Comparison of ENCODE assay signal across 7 cellular contexts in the genomic region with DNA sequence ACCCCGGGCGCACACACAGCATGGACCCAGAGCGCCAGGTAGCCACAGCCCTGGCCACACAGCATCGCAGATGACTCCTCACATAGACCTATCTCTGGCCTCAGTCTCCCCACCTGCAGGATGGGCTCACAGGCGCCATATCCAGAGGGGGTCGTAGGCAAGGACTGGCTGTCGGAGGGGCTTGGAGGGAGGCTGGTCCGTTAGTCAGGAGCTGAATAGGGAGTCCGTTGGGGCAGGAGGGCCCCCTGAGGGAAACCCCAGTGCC. TPM values are rescaled to one million over a fixed set of nuclear protein-coding genes. Genes with fewer than 3 reads are reported as not detected.
A peak's percentile ranks its signal among the peaks of the same experiment; 100 is the strongest.
DNase-seq lines count a peak whose midpoint lies in the region; ATAC-seq and TF ChIP-seq lines count a peak whose summit lies in the region.
"Had no signal": no experiment of that assay in that cellular context is flagged by ENCODE, and none has a peak within 500 bp of the region (broad histone marks: within the 10 kb centered on the region; RNA-seq: fewer than 3 reads in every experiment).

No MANE protein-coding gene starts in this region.

- H3K9me3 Mint-ChIP-seq in activated T-helper 17 cell treated with anti-CD3 and anti-CD28 coated beads, Interleukin-2, amount 50 U/mL, for 72 hours, result no peaks in the 10 kb centered on the region

- peaks cover 5% of the 10 kb centered on the region for H3K4me1 Mint-ChIP-seq in activated T-helper 17 cell treated with anti-CD3 and anti-CD28 coated beads, Interleukin-2, amount 50 U/mL, for 72 hours

- H3K4me1 ChIP-seq in lung (ENCODE audit: control insufficient read depth in 2 of 2, insufficient read depth in 2 of 2, low read length in 2 of 2), result peaks cover 8 to 63% of the 10 kb centered on the region in 2 donors

- no peak for TF ChIP-seq CTCF in 22Rv1 (IDR thresholded peaks at IDR 0.05)
- no peak for TF ChIP-seq CTCF in lung (IDR thresholded peaks at IDR 0.05; ENCODE audit: control extremely low read depth, extremely low read depth)

- 66 to 76% methylated on average over 9 of the region's 9 CpGs for WGBS in lung, 2 donors

- H3K27ac Mint-ChIP-seq in activated T-helper 17 cell treated with anti-CD3 and anti-CD28 coated beads, Interleukin-2, amount 50 U/mL, for 72 hours, result no peak overlapping the region

- H3K27ac ChIP-seq in 22Rv1 (peak overlapping the region; percentile 95), lung (ENCODE audit: low read depth in 1 of 2, low read length in 1 of 2) (peak overlapping the region; percentile 88 to 94)

- H3K27me3 ChIP-seq in lung (ENCODE audit: control insufficient read depth, insufficient read depth), result no peaks in the 10 kb centered on the region

- H3K36me3 Mint-ChIP-seq in activated T-helper 17 cell treated with anti-CD3 and anti-CD28 coated beads, Interleukin-2, amount 50 U/mL, for 72 hours (ENCODE audit: low read depth), result no peaks in the 10 kb centered on the region

- H3K4me3 Mint-ChIP-seq in activated T-helper 17 cell treated with anti-CD3 and anti-CD28 coated beads, Interleukin-2, amount 50 U/mL, for 72 hours, result peak overlapping the region; percentile 75

- ATAC-seq in activated T-helper 17 cell treated with anti-CD3 and anti-CD28 coated beads, Interleukin-2, amount 50 U/mL, for 72 hours (replicated peaks), result no peak
- ATAC-seq in lung (ENCODE audit: insufficient read depth, low FRiP score), result no peak
- ATAC-seq in GM18502 (IDR thresholded peaks at IDR 0.05; ENCODE audit: poor library complexity, unreplicated experiment), result no peak

- no peaks in the 10 kb centered on the region for H3K9me3 ChIP-seq in lung (ENCODE audit: control insufficient read depth in 2 of 2, insufficient read depth in 1 of 2, low read length in 1 of 2)

- no peak overlapping the region for H3K4me3 ChIP-seq in lung

- peaks cover 0 to 17% of the 10 kb centered on the region in 2 donors for H3K36me3 ChIP-seq in lung (ENCODE audit: control insufficient read depth in 2 of 2, insufficient read depth in 2 of 2, low read length in 2 of 2)

- DNase-seq in lung (ENCODE audit: low spot score) (no peak), kidney glomerular epithelial cell (lab: John Stamatoyannopoulos, UW) (no peak), NCI-H187 (lab: John Stamatoyannopoulos, UW) (no peak)
- DNase-seq: stimulated activated CD4-positive, alpha-beta T cell treated with anti-CD3 and anti-CD28 coated beads, Interleukin-4, amount 100 ng/mL, for 1 hour had no signal

- peaks cover 6% of the 10 kb centered on the region for H3K27me3 Mint-ChIP-seq in activated T-helper 17 cell treated with anti-CD3 and anti-CD28 coated beads, Interleukin-2, amount 50 U/mL, for 72 hours

RNA-seq across cellular contexts. Expression of gene PLXNB2, which starts 2.1 kb away (rescaled TPM):
- total RNA-seq in activated T-helper 17 cell treated with anti-CD3 and anti-CD28 coated beads, Interleukin-2, amount 50 U/mL, for 72 hours, result 10 to 100 TPM; 29.1 to 30.4 TPM
- total RNA-seq in lung, result 100 to 1,000 TPM; 212 to 310 TPM
- 100 to 1,000 TPM; 123 to 134 TPM for polyA plus RNA-seq in lung

RNA-seq across cellular contexts. Expression of gene DENND6B, which starts 21.5 kb away (rescaled TPM):
- total RNA-seq in activated T-helper 17 cell treated with anti-CD3 and anti-CD28 coated beads, Interleukin-2, amount 50 U/mL, for 72 hours, result 1 to 10 TPM; 3.2 to 6.5 TPM
- total RNA-seq in lung, result 10 to 100 TPM; 10.5 to 26.0 TPM
- 10 to 100 TPM in 1 of 2 donors, 1 to 10 TPM in 1; 8.0 to 14.7 TPM for polyA plus RNA-seq in lung

RNA-seq across cellular contexts. Expression of gene MAPK11, which starts 35.1 kb away (rescaled TPM):
- total RNA-seq in activated T-helper 17 cell treated with anti-CD3 and anti-CD28 coated beads, Interleukin-2, amount 50 U/mL, for 72 hours, result 10 to 100 TPM; 20.9 to 21.7 TPM
- 10 to 100 TPM in 1 of 2 donors, 1 to 10 TPM in 1; 8.3 to 15.3 TPM for total RNA-seq in lung
- polyA plus RNA-seq in lung, result 10 to 100 TPM in 1 of 2 donors, 1 to 10 TPM in 1; 9.9 to 13.9 TPM

RNA-seq across cellular contexts. Expression of gene PPP6R2, which starts 37.8 kb away (rescaled TPM):
- total RNA-seq in activated T-helper 17 cell treated with anti-CD3 and anti-CD28 coated beads, Interleukin-2, amount 50 U/mL, for 72 hours, result 10 to 100 TPM; 45.6 to 46.6 TPM
- total RNA-seq in lung, result 10 to 100 TPM; 48.1 to 70.0 TPM
- polyA plus RNA-seq in lung, result 10 to 100 TPM; 35.2 to 45.1 TPM

RNA-seq across cellular contexts. Expression of gene MAPK12, which starts 43.8 kb away (rescaled TPM):
- total RNA-seq in activated T-helper 17 cell treated with anti-CD3 and anti-CD28 coated beads, Interleukin-2, amount 50 U/mL, for 72 hours, result 10 to 100 TPM in 1 of 2 donors, 1 to 10 TPM in 1; 5.0 to 14.8 TPM
- 10 to 100 TPM; 10.4 to 11.5 TPM for total RNA-seq in lung
- 10 to 100 TPM; 12.2 to 13.1 TPM for polyA plus RNA-seq in lung

Comparison
In these comparisons a context has a peak if more than half of its experiments do, and no peak if none do; other contexts are left out.
1. RNA of gene PLXNB2, which starts 2.1 kb away (total RNA-seq): 212 to 310 TPM in lung; 29.1 to 30.4 TPM in activated T-helper 17 cell treated with anti-CD3 and anti-CD28 coated beads, Interleukin-2, amount 50 U/mL, for 72 hours; every median in the first group is over 4 times any median in the second.